In genomic region chr16:28183930-28184329, GRCh38 we compare ENCODE assay signal across 20 cellular contexts. TPM values are rescaled to one million over a fixed set of nuclear protein-coding genes. Genes with fewer than 3 reads are reported as not detected.
DNase-seq lines count a peak whose midpoint lies in the region; ATAC-seq and TF ChIP-seq lines count a peak whose summit lies in the region.
"Had no signal": no experiment of that assay in that cellular context is flagged by ENCODE, and none has a peak within 500 bp of the region (broad histone marks: within the 10 kb centered on the region; RNA-seq: fewer than 3 reads in every experiment).

No MANE protein-coding gene starts in this region.

- peak overlapping the region; percentile 57 for H3K14ac ChIP-seq in IMR-90 (replicated peaks; ENCODE audit: low read depth, low read length)

- peaks cover 89% of the 10 kb centered on the region for H3K4me1 Mint-ChIP-seq in activated CD8-positive, alpha-beta memory T cell treated with anti-CD3 and anti-CD28 coated beads, Interleukin-2, amount 10 ng/mL, durations not matched to agents 7 days and 5 days
- H3K4me1 Mint-ChIP-seq in dendritic cell treated with granulocyte-macrophage colony-stimulating factor and Interleukin-4, amounts not matched to agents 40 ng/mL and 50 ng/mL, for 4 days (ENCODE audit: low read depth): peaks cover 76% of the 10 kb centered on the region
- H3K4me1 Mint-ChIP-seq in stimulated activated memory B cell treated with anti-CD40 and anti-IgM and Interleukin-4, amounts not matched to agents 10 μg/mL and 1 μg/mL and 100 μg/mL, for 72 hours: peaks cover 95% of the 10 kb centered on the region

- no peak overlapping the region for H2BK120ac ChIP-seq in IMR-90 (ENCODE audit: low read depth, low read length)

- H4K8ac ChIP-seq in IMR-90 (ENCODE audit: low read depth in 2 of 2, low read length in 2 of 2): peak overlapping the region in 1 of 2 experiments; percentile 31; a peak in 1 of 4 replicates

- H3K27ac Mint-ChIP-seq in activated CD8-positive, alpha-beta memory T cell treated with anti-CD3 and anti-CD28 coated beads, Interleukin-2, amount 10 ng/mL, durations not matched to agents 7 days and 5 days: peak overlapping the region; percentile 63
- H3K27ac Mint-ChIP-seq in dendritic cell treated with granulocyte-macrophage colony-stimulating factor and Interleukin-4, amounts not matched to agents 40 ng/mL and 50 ng/mL, for 4 days: peak overlapping the region; percentile 89
- H3K27ac Mint-ChIP-seq in stimulated activated memory B cell treated with anti-CD40 and anti-IgM and Interleukin-4, amounts not matched to agents 10 μg/mL and 1 μg/mL and 100 μg/mL, for 72 hours: peak overlapping the region; percentile 92

- H3K4me3 ChIP-seq in IMR-90 (ENCODE audit: insufficient read depth, low read depth, low read length) (no peak overlapping the region), uterus (no peak overlapping the region)

- peak overlapping the region; percentile 71; the same call in 1 of the 2 replicates for H3K27ac ChIP-seq in IMR-90 (ENCODE audit: insufficient read depth, low read length)
- H3K27ac ChIP-seq in uterus: no peak overlapping the region

- no peak overlapping the region for H2BK20ac ChIP-seq in IMR-90 (ENCODE audit: low read depth, low read length)

- POLR2A ChIA-PET in IMR-90 (lab: Charles Lee; ENCODE audit: unreplicated experiment): interaction anchor here (0.6 kb wide), 3 partner anchors 10 to 728 kb away, joined by 4 to 10 read pairs (median 4); no protein-coding TSS in a partner anchor

- ATAC-seq in activated CD8-positive, alpha-beta memory T cell treated with anti-CD3 and anti-CD28 coated beads, Interleukin-2, amount 10 ng/mL, durations not matched to agents 7 days and 5 days: no peak
- no peak for ATAC-seq in IMR-90 (ENCODE audit: low read depth)
- ATAC-seq in stimulated activated memory B cell treated with anti-CD40 and anti-IgM and Interleukin-4, amounts not matched to agents 10 μg/mL and 1 μg/mL and 100 μg/mL, for 72 hours: no peak
- ATAC-seq: left colon, Panc1, right cardiac atrium had no signal

- DNase-seq in activated CD8-positive, alpha-beta memory T cell treated with anti-CD3 and anti-CD28 coated beads, Interleukin-2, amount 10 ng/mL, durations not matched to agents 7 days and 5 days: no peak
- no peak for DNase-seq in activated CD8-positive, alpha-beta memory T cell treated with anti-CD3 and anti-CD28 coated beads, Interleukin-2, amount 50 U/mL, for 4 hours
- DNase-seq in IMR-90: no peak
- DNase-seq in DMS153 (lab: John Stamatoyannopoulos, UW): no peak
- DNase-seq in uterus: no peak
- DNase-seq in NCI-H1105 treated with DMSO at 0.1 percent for 48 hours (lab: John Stamatoyannopoulos, UW): no peak
- DNase-seq: activated CD4-positive, CD25-positive, alpha-beta regulatory T cell treated with anti-CD3 and anti-CD28 coated beads, Interleukin-2, amount 50 U/mL, for 72 hours; activated effector memory CD4-positive, alpha-beta T cell treated with Interleukin-2 at 50 U/mL for 16 hours; DMS79; H7; hippocampal formation; Karpas-422; left colon; NCI-H1694 treated with DMSO at 0.1 percent for 48 hours; NCI-H510A; right cardiac atrium; stimulated activated CD4-positive, alpha-beta T cell treated with anti-CD3 and anti-CD28 coated beads, Interleukin-4, amount 100 ng/mL, for 24 hours had no signal

- H3K9me3 Mint-ChIP-seq in activated CD8-positive, alpha-beta memory T cell treated with anti-CD3 and anti-CD28 coated beads, Interleukin-2, amount 10 ng/mL, durations not matched to agents 7 days and 5 days (ENCODE audit: low read depth): no peaks in the 10 kb centered on the region
- H3K9me3 Mint-ChIP-seq in dendritic cell treated with granulocyte-macrophage colony-stimulating factor and Interleukin-4, amounts not matched to agents 40 ng/mL and 50 ng/mL, for 4 days: no peaks in the 10 kb centered on the region
- H3K9me3 Mint-ChIP-seq in stimulated activated memory B cell treated with anti-CD40 and anti-IgM and Interleukin-4, amounts not matched to agents 10 μg/mL and 1 μg/mL and 100 μg/mL, for 72 hours: peaks cover 3% of the 10 kb centered on the region

- H3K27me3 ChIP-seq in IMR-90 (ENCODE audit: control insufficient read depth, insufficient read depth, low read length): no peaks in the 10 kb centered on the region
- no peaks in the 10 kb centered on the region for H3K27me3 ChIP-seq in uterus

- peak overlapping the region; percentile 83 for H4K5ac ChIP-seq in IMR-90 (ENCODE audit: low read depth, low read length)

- H4K91ac ChIP-seq in IMR-90 (ENCODE audit: insufficient read depth, low read depth, low read length): peak overlapping the region; percentile 48; the same call in 1 of the 2 replicates

- peak overlapping the region; percentile 3 for H2BK5ac ChIP-seq in IMR-90 (ENCODE audit: low read depth, low read length, poor library complexity, severe bottlenecking)

- TF ChIP-seq POLR2A in IMR-90 (IDR thresholded peaks at IDR 0.05; ENCODE audit: low read depth, low read length) (no peak), uterus (IDR thresholded peaks at IDR 0.05) (no peak)

- in situ Hi-C loops in IMR-90 (cut with MboI; ENCODE audit: low sequenced_read_pairs): no loop called here

- H3K27me3 Mint-ChIP-seq in activated CD8-positive, alpha-beta memory T cell treated with anti-CD3 and anti-CD28 coated beads, Interleukin-2, amount 10 ng/mL, durations not matched to agents 7 days and 5 days: no peaks in the 10 kb centered on the region
- H3K27me3 Mint-ChIP-seq in dendritic cell treated with granulocyte-macrophage colony-stimulating factor and Interleukin-4, amounts not matched to agents 40 ng/mL and 50 ng/mL, for 4 days: no peaks in the 10 kb centered on the region
- H3K27me3 Mint-ChIP-seq in stimulated activated memory B cell treated with anti-CD40 and anti-IgM and Interleukin-4, amounts not matched to agents 10 μg/mL and 1 μg/mL and 100 μg/mL, for 72 hours: no peaks in the 10 kb centered on the region

- H3K4me3 Mint-ChIP-seq in activated CD8-positive, alpha-beta memory T cell treated with anti-CD3 and anti-CD28 coated beads, Interleukin-2, amount 10 ng/mL, durations not matched to agents 7 days and 5 days: no peak overlapping the region
- H3K4me3 Mint-ChIP-seq in dendritic cell treated with granulocyte-macrophage colony-stimulating factor and Interleukin-4, amounts not matched to agents 40 ng/mL and 50 ng/mL, for 4 days: no peak overlapping the region
- no peak overlapping the region for H3K4me3 Mint-ChIP-seq in stimulated activated memory B cell treated with anti-CD40 and anti-IgM and Interleukin-4, amounts not matched to agents 10 μg/mL and 1 μg/mL and 100 μg/mL, for 72 hours

- no peak overlapping the region for H3K56ac ChIP-seq in IMR-90 (ENCODE audit: extremely low read depth, insufficient read depth, low read length)

- peak overlapping the region; percentile 52 for H3K4ac ChIP-seq in IMR-90 (ENCODE audit: low read depth, low read length)

- TF ChIP-seq RAD21 in IMR-90 (IDR thresholded peaks at IDR 0.05; ENCODE audit: low read length): no peak

- peaks cover 42% of the 10 kb centered on the region for H4K20me1 ChIP-seq in IMR-90 (ENCODE audit: insufficient read depth, low read length)

- peak overlapping the region; percentile 91 for H3K18ac ChIP-seq in IMR-90 (ENCODE audit: low read depth, low read length)

- H3K36me3 Mint-ChIP-seq in activated CD8-positive, alpha-beta memory T cell treated with anti-CD3 and anti-CD28 coated beads, Interleukin-2, amount 10 ng/mL, durations not matched to agents 7 days and 5 days: peaks cover 57% of the 10 kb centered on the region
- H3K36me3 Mint-ChIP-seq in dendritic cell treated with granulocyte-macrophage colony-stimulating factor and Interleukin-4, amounts not matched to agents 40 ng/mL and 50 ng/mL, for 4 days (ENCODE audit: low read depth): peaks cover 48% of the 10 kb centered on the region
- H3K36me3 Mint-ChIP-seq in stimulated activated memory B cell treated with anti-CD40 and anti-IgM and Interleukin-4, amounts not matched to agents 10 μg/mL and 1 μg/mL and 100 μg/mL, for 72 hours: peaks cover 23% of the 10 kb centered on the region

- H2AK9ac ChIP-seq in IMR-90 (replicated peaks; ENCODE audit: low read depth, low read length, poor library complexity): no peak overlapping the region

- TF ChIP-seq CTCF in IMR-90 (conservative IDR thresholded peaks at IDR 0.05; ENCODE audit: low read depth, low read length) (no peak), uterus (IDR thresholded peaks at IDR 0.05) (no peak)

- no peak overlapping the region for H3K9ac ChIP-seq in IMR-90 (ENCODE audit: low read depth, low read length)

- H3K4me1 ChIP-seq in IMR-90 (ENCODE audit: control insufficient read depth, insufficient read depth, low read length): peaks cover 46% of the 10 kb centered on the region
- H3K4me1 ChIP-seq in uterus: peaks cover 7 to 8% of the 10 kb centered on the region in 2 donors

- CTCF ChIA-PET in activated CD8-positive, alpha-beta memory T cell treated with anti-CD3 and anti-CD28 coated beads, Interleukin-2, amount 10 ng/mL, durations not matched to agents 7 days and 5 days (lab: Charles Lee): interaction anchor here (0.6 to 1.5 kb wide), 5 partner anchors 10 to 434 kb away, joined by 3 to 4 read pairs (median 3); no protein-coding TSS in a partner anchor
- CTCF ChIA-PET in IMR-90 (lab: Yijun Ruan, JAX): no interaction called here

- intact Hi-C loops in IMR-90 (cut with micrococcal nuclease) (no loop called here), uterus (cut with DNase I; ENCODE audit: low total_unique reads) (no loop called here)
- intact Hi-C loops in dendritic cell treated with granulocyte-macrophage colony-stimulating factor and Interleukin-4, amounts not matched to agents 40 ng/mL and 50 ng/mL, for 4 days (cut with micrococcal nuclease): no loop called here

- H3K9me3 ChIP-seq in IMR-90 (ENCODE audit: control insufficient read depth, insufficient read depth, low read length): no peaks in the 10 kb centered on the region
- H3K9me3 ChIP-seq in uterus: no peaks in the 10 kb centered on the region

- H3K23ac ChIP-seq in IMR-90 (ENCODE audit: low read depth, low read length): peak overlapping the region; percentile 21; the same call in 1 of the 2 replicates

- 86% methylated on average over 2 of the region's 4 CpGs; no CpG with 5 or more reads in 1 of the 2 experiments for WGBS in IMR-90 (ENCODE audit: extremely low coverage in 2 of 2, insufficient read length in 1 of 2), 2 experiments

- H2BK15ac ChIP-seq in IMR-90 (ENCODE audit: low read depth, low read length): no peak overlapping the region

- peaks cover 31% of the 10 kb centered on the region for H3K9me1 ChIP-seq in IMR-90 (ENCODE audit: insufficient read depth, low read length)

- H3K4me2 ChIP-seq in IMR-90 (ENCODE audit: low read depth, low read length): no peak overlapping the region; the same call in 1 of the 2 replicates

- H2AK5ac ChIP-seq in IMR-90 (ENCODE audit: low read depth, low read length): no peak overlapping the region; the same call in 1 of the 2 replicates

- BruUV-seq in IMR-90 (replicated peaks; lab: Mats Ljungman, UMichigan): no TSS peak

- H3K79me1 ChIP-seq in IMR-90 (ENCODE audit: low read depth in 1 of 2, low read length in 2 of 2): peaks cover 20 to 82% of the 10 kb centered on the region in 2 experiments

- dilution Hi-C loops in IMR-90 (cut with HindIII; ENCODE audit: low sequenced_read_pairs, unreplicated experiment): no loop called here

- no peak overlapping the region for H2AFZ ChIP-seq in IMR-90 (replicated peaks; ENCODE audit: low read length, poor library complexity)

- H3K36me3 ChIP-seq in IMR-90 (ENCODE audit: control insufficient read depth, insufficient read depth, low read length) (peaks cover 2% of the 10 kb centered on the region; the same call in 1 of the 2 replicates), uterus (no peaks in the 10 kb centered on the region)

RNA-seq across cellular contexts. Expression of gene XPO6, which starts 27.8 kb away (rescaled TPM):
- total RNA-seq in activated CD8-positive, alpha-beta memory T cell treated with anti-CD3 and anti-CD28 coated beads, Interleukin-2, amount 10 ng/mL, durations not matched to agents 7 days and 5 days: 100 to 1,000 TPM; 204 to 267 TPM
- 103 and 108 TPM in 2 replicates for total RNA-seq in IMR-90 (2012; rRNA removed)
- 184 and 202 TPM in 2 replicates for polyA plus RNA-seq in IMR-90 (2012; rRNA removed)
- 213 and 433 TPM in 2 replicates for polyA plus RNA-seq in IMR-90 (2012; cell fraction: cytosol; rRNA removed)
- polyA plus RNA-seq in IMR-90 (2012; cell fraction: nucleus; rRNA removed; ENCODE audit: low replicate concordance): 272 and 467 TPM in 2 replicates
- total RNA-seq in uterus: 100 to 1,000 TPM in 1 of 4 donors, 10 to 100 TPM in 3; 72.9 to 251 (median 86.4) TPM
